ENCODE assay signal across 8 cellular contexts in the genomic region with DNA sequence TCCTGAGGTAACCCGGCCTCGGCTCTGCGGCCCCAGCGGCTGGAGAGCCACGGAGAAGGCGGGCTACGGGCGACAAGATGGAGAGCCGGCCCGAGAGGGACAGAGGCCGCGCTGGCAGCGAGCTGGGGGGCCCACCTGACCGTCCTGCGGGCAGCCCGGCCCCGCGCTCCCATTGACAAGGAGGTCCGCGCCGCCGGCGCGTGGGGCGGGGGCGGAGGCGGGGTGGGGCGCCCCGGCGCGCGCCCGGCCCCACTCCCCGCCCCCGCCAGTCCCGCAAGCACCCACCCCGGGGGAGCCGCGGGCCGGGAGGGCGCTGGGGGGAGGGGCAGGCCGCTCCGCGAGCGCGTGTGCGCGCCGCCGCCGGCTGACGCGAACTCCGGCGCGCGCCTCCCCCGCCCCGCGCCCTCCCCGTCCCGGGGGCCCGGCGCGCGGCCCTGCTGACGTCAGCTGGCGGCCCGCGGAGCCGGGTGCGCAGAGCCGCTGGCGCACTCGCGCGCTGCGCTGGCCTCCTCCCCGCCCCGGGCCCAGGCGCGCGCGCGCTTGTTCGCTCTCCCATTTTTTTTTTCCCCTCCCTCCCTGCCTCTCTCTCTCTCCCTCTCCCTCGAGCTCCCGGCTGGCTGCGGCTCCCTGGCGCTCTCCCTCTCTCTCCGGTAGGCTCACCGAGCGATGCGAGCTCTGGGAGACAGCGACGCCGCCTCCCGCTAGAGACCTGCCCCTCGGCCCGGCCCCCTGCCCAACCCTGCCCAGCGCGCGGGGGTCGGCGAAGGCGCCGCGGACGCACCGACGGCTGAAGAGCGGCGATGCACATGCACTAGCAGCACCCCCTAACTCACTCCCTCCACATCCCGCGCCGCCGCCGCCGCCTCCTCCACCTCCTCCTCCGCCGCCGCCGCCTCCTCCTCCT. TPM values are rescaled to one million over a fixed set of nuclear protein-coding genes. Genes with fewer than 3 reads are reported as not detected.
DNase-seq lines count a peak whose midpoint lies in the region; ATAC-seq and TF ChIP-seq lines count a peak whose summit lies in the region.

Gene GNAO1, plus strand, starts transcription at position 587 of the 904 bp plus-strand sequence. CDS start 747 bp downstream, outside the sequence.

- DNase-seq in stimulated activated CD4-positive, alpha-beta T cell treated with anti-CD3 and anti-CD28 coated beads, Interleukin-12 subunit alpha, Interleukin-12 subunit beta, amount 100 ng/mL, for 4 hours: peak; percentile 53
- DNase-seq in stimulated activated CD4-positive, alpha-beta T cell treated with anti-CD3 and anti-CD28 coated beads, Interleukin-2, amount 100 ng/mL, for 48 hours: no peak
- DNase-seq in NCI-H146 treated with DMSO at 0.1 percent for 48 hours (lab: John Stamatoyannopoulos, UW; ENCODE audit: unreplicated experiment): peak; percentile 33
- peak; percentile 31 for DNase-seq in activated CD4-positive, alpha-beta T cell treated with anti-CD3 and anti-CD28 coated beads for 1 hour
- no peak for DNase-seq in chondrocyte (ENCODE audit: low spot score)
- DNase-seq in kidney epithelial cell (ENCODE audit: low read depth): no peak
- DNase-seq in stimulated activated CD4-positive, alpha-beta T cell treated with anti-CD3 and anti-CD28 coated beads, Interleukin-15, amount 100 ng/mL, for 24 hours: peak; percentile 69

- no peak for ATAC-seq in HG03196 (IDR thresholded peaks at IDR 0.05; ENCODE audit: unreplicated experiment)

- H3K4me3 ChIP-seq in kidney epithelial cell (ENCODE audit: low read depth, low read length): peak within 1 kb of the TSS; percentile 44

- TF ChIP-seq CTCF in chondrocyte (IDR thresholded peaks at IDR 0.05) (peak; percentile 9), kidney epithelial cell (IDR thresholded peaks at IDR 0.05; ENCODE audit: insufficient read depth, low read length, poor library complexity, severe bottlenecking) (no peak)

- peak within 1 kb of the TSS; percentile 72 for H3K4me3 Mint-ChIP-seq in chondrocyte (ENCODE audit: unreplicated experiment)

- no peaks in the 10 kb centered on the region for H3K36me3 ChIP-seq in kidney epithelial cell (ENCODE audit: control insufficient read depth, insufficient read depth, low read length)

- no peak within 1 kb of the TSS for H3K27ac Mint-ChIP-seq in chondrocyte (ENCODE audit: unreplicated experiment)

- H3K27me3 Mint-ChIP-seq in chondrocyte (ENCODE audit: low read depth): peaks cover 64% of the 10 kb centered on the region

- H3K36me3 Mint-ChIP-seq in chondrocyte (ENCODE audit: low read depth): no peaks in the 10 kb centered on the region

- H3K9me3 Mint-ChIP-seq in chondrocyte (ENCODE audit: low read depth): no peaks in the 10 kb centered on the region

- peaks cover 12% of the 10 kb centered on the region for H3K4me1 Mint-ChIP-seq in chondrocyte (ENCODE audit: low read depth)

- H3K27me3 ChIP-seq in kidney epithelial cell (ENCODE audit: control insufficient read depth, insufficient read depth, low read length): peaks cover 54% of the 10 kb centered on the region

RNA-seq across cellular contexts. Expression of gene GNAO1, which starts in this region (rescaled TPM):
- 0.60 to 1.2 TPM (median 0.85 TPM) in 3 replicates for total RNA-seq in chondrocyte
- total RNA-seq in kidney epithelial cell: 2.7 and 5.7 TPM in 2 replicates

Comparison
In these comparisons a context has a peak if more than half of its experiments do, and no peak if none do; other contexts are left out.
1. DNase-seq: peak in stimulated activated CD4-positive, alpha-beta T cell treated with anti-CD3 and anti-CD28 coated beads, Interleukin-12 subunit alpha, Interleukin-12 subunit beta, amount 100 ng/mL, for 4 hours (single experiment), NCI-H146 treated with DMSO at 0.1 percent for 48 hours (single experiment), activated CD4-positive, alpha-beta T cell treated with anti-CD3 and anti-CD28 coated beads for 1 hour (single experiment) and stimulated activated CD4-positive, alpha-beta T cell treated with anti-CD3 and anti-CD28 coated beads, Interleukin-15, amount 100 ng/mL, for 24 hours (single experiment); none in stimulated activated CD4-positive, alpha-beta T cell treated with anti-CD3 and anti-CD28 coated beads, Interleukin-2, amount 100 ng/mL, for 48 hours (0 of 2), chondrocyte (single experiment) and kidney epithelial cell (single experiment).